Comparison of ENCODE assay signal across 27 cellular contexts in genomic region chr6:133057352-133057751, GRCh38.
"Had no signal": no experiment of that assay in that cellular context is flagged by ENCODE, and none has a peak within 500 bp of the region (broad histone marks: within the 10 kb centered on the region; RNA-seq: fewer than 3 reads in every experiment).

No MANE protein-coding gene starts in this region.

- H3K27me3 ChIP-seq: esophagus squamous epithelium, ovary, suprapubic skin, transverse colon had no signal

- H3K4me3 ChIP-seq: coronary artery, esophagus squamous epithelium, lung, mucosa of descending colon, ovary, psoas muscle, smooth muscle cell, suprapubic skin, transverse colon had no signal

- H3K4me1 ChIP-seq: esophagus squamous epithelium, suprapubic skin had no signal

- DNase-seq: dermis blood vessel endothelial cell; effector memory CD4-positive, alpha-beta T cell; erythroblast; esophagus squamous epithelium; foreskin melanocyte; glutamatergic neuron; mucosa of descending colon; naive B cell; occipital lobe; ovary; posterior cingulate gyrus; psoas muscle; stimulated activated CD4-positive, alpha-beta T cell treated with anti-CD3 and anti-CD28 coated beads, Interleukin-12 subunit alpha, Interleukin-12 subunit beta, amount 100 ng/mL, for 4 hours; stimulated activated CD4-positive, alpha-beta T cell treated with anti-CD3 and anti-CD28 coated beads, Interleukin-1b, Interleukin-23, amount 100 ng/mL, for 48 hours; stimulated activated CD4-positive, alpha-beta T cell treated with anti-CD3 and anti-CD28 coated beads, Interleukin-4, amount 100 ng/mL, for 1 hour; stimulated activated CD8-positive, alpha-beta memory T cell treated with anti-CD3 and anti-CD28 coated beads, Interleukin-4, amount 100 ng/mL, for 48 hours; stimulated activated naive CD4-positive, alpha-beta T cell; stimulated activated naive CD8-positive, alpha-beta T cell treated with anti-CD3 and anti-CD28 coated beads, Interleukin-15, amount 100 ng/mL, for 72 hours; transverse colon had no signal

- FAIRE-seq: keratinocyte had no signal

- H3K27me3 Mint-ChIP-seq: natural killer cell treated with Interleukin-12 subunit alpha and Interleukin-12 subunit beta and Interleukin-15 and Interleukin-18, amount 100 ng/mL, for 72 hours; stimulated activated naive CD8-positive, alpha-beta T cell treated with anti-CD3 and anti-CD28 coated beads, Interleukin-15, amount 100 ng/mL, for 72 hours had no signal

- H3K9me3 Mint-ChIP-seq: memory B cell; naive B cell; stimulated activated naive CD8-positive, alpha-beta T cell treated with anti-CD3 and anti-CD28 coated beads, Interleukin-15, amount 100 ng/mL, for 72 hours had no signal

- ATAC-seq: mucosa of descending colon; natural killer cell treated with Interleukin-12 subunit alpha and Interleukin-12 subunit beta and Interleukin-15 and Interleukin-18, amount 100 ng/mL, for 72 hours; psoas muscle; sciatic nerve; stimulated activated naive CD8-positive, alpha-beta T cell treated with anti-CD3 and anti-CD28 coated beads, Interleukin-15, amount 100 ng/mL, for 72 hours had no signal

- H3K27ac Mint-ChIP-seq: memory B cell; naive B cell; natural killer cell treated with Interleukin-12 subunit alpha and Interleukin-12 subunit beta and Interleukin-15 and Interleukin-18, amount 100 ng/mL, for 72 hours; stimulated activated naive CD8-positive, alpha-beta T cell treated with anti-CD3 and anti-CD28 coated beads, Interleukin-15, amount 100 ng/mL, for 72 hours had no signal

- H3K27ac ChIP-seq: coronary artery, esophagus squamous epithelium, ovary, psoas muscle, suprapubic skin, transverse colon had no signal

- H3K4me2 ChIP-seq: smooth muscle cell had no signal

- H3K36me3 Mint-ChIP-seq: memory B cell; naive B cell; natural killer cell treated with Interleukin-12 subunit alpha and Interleukin-12 subunit beta and Interleukin-15 and Interleukin-18, amount 100 ng/mL, for 72 hours had no signal

- H3K4me1 Mint-ChIP-seq: memory B cell; naive B cell; stimulated activated naive CD8-positive, alpha-beta T cell treated with anti-CD3 and anti-CD28 coated beads, Interleukin-15, amount 100 ng/mL, for 72 hours had no signal

- H3K36me3 ChIP-seq: esophagus squamous epithelium, ovary, suprapubic skin, transverse colon had no signal

- H3K4me3 Mint-ChIP-seq: memory B cell; naive B cell; natural killer cell treated with Interleukin-12 subunit alpha and Interleukin-12 subunit beta and Interleukin-15 and Interleukin-18, amount 100 ng/mL, for 72 hours; stimulated activated naive CD8-positive, alpha-beta T cell treated with anti-CD3 and anti-CD28 coated beads, Interleukin-15, amount 100 ng/mL, for 72 hours had no signal

- H3K9me3 ChIP-seq: esophagus squamous epithelium, mucosa of descending colon, ovary, psoas muscle, suprapubic skin, transverse colon had no signal
